Comparison of ENCODE assay signal across 1 cellular context in genomic region chr9:128688501-128689292, GRCh38.
A peak's percentile ranks its signal among the peaks of the same experiment; 100 is the strongest.
TF ChIP-seq lines count a peak whose summit lies in the region.

Gene SET, plus strand, starts transcription at chr9:128689222. Its CDS starts 361 bp downstream, at chr9:128689583.

TF ChIP-seq in K562, 482 proteins besides CTCF, POLR2A, EP300 and RAD21 (continued from another document and continues in another):
- 0 out of 2 replicates have a peak, but pooled peaks have one; percentile 17 for TF ChIP-seq LCOR (CRISPR knock-in tag; IDR thresholded peaks at IDR 0.05)
- peak; percentile 25; the same call in 1 of the 2 replicates for TF ChIP-seq ZNF280B (CRISPR knock-in tag; IDR thresholded peaks at IDR 0.05)
- no peak for TF ChIP-seq BACH1 (tag; IDR thresholded peaks at IDR 0.05)
- TF ChIP-seq NFIC (IDR thresholded peaks at IDR 0.05): no peak
- no peak for TF ChIP-seq POLR2H (tag; IDR thresholded peaks at IDR 0.05; ENCODE audit: low read depth)
- TF ChIP-seq KAT2B (IDR thresholded peaks at IDR 0.05; ENCODE audit: low read depth, low read length): no peak
- TF ChIP-seq TCFL5 (CRISPR knock-in tag; conservative IDR thresholded peaks at IDR 0.05): peak; percentile 57; the same call in 1 of the 2 replicates
- TF ChIP-seq DMBX1 (CRISPR knock-in tag; IDR thresholded peaks at IDR 0.05; ENCODE audit: borderline replicate concordance): peak; percentile 93; the same call in 1 of the 2 replicates
- no peak for TF ChIP-seq ZNF655 (CRISPR knock-in tag; IDR thresholded peaks at IDR 0.05)
- TF ChIP-seq ZNF354B (CRISPR knock-in tag; IDR thresholded peaks at IDR 0.05): peak; percentile 40; the same call in 1 of the 2 replicates
- no peak; the same call in 1 of the 2 replicates for TF ChIP-seq KLF6 (CRISPR knock-in tag; IDR thresholded peaks at IDR 0.05; ENCODE audit: borderline replicate concordance)
- TF ChIP-seq XRCC5 (IDR thresholded peaks at IDR 0.05; ENCODE audit: low read depth, low read length): no peak
- peak; percentile 72; the same call in 1 of the 2 replicates for TF ChIP-seq SMAD3 (CRISPR knock-in tag; conservative IDR thresholded peaks at IDR 0.05)
- TF ChIP-seq ZNF507 (tag; conservative IDR thresholded peaks at IDR 0.05): no peak
- no peak for TF ChIP-seq PHB2 (IDR thresholded peaks at IDR 0.05; ENCODE audit: low read depth)
- TF ChIP-seq TARDBP (IDR thresholded peaks at IDR 0.05): peak; percentile 72; the same call in 1 of the 2 replicates
- TF ChIP-seq, protein P1, sequence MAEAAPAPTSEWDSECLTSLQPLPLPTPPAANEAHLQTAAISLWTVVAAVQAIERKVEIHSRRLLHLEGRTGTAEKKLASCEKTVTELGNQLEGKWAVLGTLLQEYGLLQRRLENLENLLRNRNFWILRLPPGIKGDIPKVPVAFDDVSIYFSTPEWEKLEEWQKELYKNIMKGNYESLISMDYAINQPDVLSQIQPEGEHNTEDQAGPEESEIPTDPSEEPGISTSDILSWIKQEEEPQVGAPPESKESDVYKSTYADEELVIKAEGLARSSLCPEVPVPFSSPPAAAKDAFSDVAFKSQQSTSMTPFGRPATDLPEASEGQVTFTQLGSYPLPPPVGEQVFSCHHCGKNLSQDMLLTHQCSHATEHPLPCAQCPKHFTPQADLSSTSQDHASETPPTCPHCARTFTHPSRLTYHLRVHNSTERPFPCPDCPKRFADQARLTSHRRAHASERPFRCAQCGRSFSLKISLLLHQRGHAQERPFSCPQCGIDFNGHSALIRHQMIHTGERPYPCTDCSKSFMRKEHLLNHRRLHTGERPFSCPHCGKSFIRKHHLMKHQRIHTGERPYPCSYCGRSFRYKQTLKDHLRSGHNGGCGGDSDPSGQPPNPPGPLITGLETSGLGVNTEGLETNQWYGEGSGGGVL (CRISPR knock-in tag; IDR thresholded peaks at IDR 0.05): no peak
- TF ChIP-seq GABPB2 (CRISPR knock-in tag; conservative IDR thresholded peaks at IDR 0.05): no peak
- no peak for TF ChIP-seq ZNF184 (CRISPR knock-in tag; IDR thresholded peaks at IDR 0.05)
- TF ChIP-seq KLF10 (CRISPR knock-in tag; IDR thresholded peaks at IDR 0.05): no peak
- peak in 1 of 2 experiments; percentile 82; a peak in 1 of 3 replicates for TF ChIP-seq CBX3 (IDR thresholded peaks at IDR 0.05; ENCODE audit: borderline replicate concordance in 1 of 2, low read length in 2 of 2)
- no peak for TF ChIP-seq ZNF146 (CRISPR knock-in tag; IDR thresholded peaks at IDR 0.05; ENCODE audit: unreplicated experiment)
- no peak for TF ChIP-seq ZC3H8 (IDR thresholded peaks at IDR 0.05)
- TF ChIP-seq, protein P2, sequence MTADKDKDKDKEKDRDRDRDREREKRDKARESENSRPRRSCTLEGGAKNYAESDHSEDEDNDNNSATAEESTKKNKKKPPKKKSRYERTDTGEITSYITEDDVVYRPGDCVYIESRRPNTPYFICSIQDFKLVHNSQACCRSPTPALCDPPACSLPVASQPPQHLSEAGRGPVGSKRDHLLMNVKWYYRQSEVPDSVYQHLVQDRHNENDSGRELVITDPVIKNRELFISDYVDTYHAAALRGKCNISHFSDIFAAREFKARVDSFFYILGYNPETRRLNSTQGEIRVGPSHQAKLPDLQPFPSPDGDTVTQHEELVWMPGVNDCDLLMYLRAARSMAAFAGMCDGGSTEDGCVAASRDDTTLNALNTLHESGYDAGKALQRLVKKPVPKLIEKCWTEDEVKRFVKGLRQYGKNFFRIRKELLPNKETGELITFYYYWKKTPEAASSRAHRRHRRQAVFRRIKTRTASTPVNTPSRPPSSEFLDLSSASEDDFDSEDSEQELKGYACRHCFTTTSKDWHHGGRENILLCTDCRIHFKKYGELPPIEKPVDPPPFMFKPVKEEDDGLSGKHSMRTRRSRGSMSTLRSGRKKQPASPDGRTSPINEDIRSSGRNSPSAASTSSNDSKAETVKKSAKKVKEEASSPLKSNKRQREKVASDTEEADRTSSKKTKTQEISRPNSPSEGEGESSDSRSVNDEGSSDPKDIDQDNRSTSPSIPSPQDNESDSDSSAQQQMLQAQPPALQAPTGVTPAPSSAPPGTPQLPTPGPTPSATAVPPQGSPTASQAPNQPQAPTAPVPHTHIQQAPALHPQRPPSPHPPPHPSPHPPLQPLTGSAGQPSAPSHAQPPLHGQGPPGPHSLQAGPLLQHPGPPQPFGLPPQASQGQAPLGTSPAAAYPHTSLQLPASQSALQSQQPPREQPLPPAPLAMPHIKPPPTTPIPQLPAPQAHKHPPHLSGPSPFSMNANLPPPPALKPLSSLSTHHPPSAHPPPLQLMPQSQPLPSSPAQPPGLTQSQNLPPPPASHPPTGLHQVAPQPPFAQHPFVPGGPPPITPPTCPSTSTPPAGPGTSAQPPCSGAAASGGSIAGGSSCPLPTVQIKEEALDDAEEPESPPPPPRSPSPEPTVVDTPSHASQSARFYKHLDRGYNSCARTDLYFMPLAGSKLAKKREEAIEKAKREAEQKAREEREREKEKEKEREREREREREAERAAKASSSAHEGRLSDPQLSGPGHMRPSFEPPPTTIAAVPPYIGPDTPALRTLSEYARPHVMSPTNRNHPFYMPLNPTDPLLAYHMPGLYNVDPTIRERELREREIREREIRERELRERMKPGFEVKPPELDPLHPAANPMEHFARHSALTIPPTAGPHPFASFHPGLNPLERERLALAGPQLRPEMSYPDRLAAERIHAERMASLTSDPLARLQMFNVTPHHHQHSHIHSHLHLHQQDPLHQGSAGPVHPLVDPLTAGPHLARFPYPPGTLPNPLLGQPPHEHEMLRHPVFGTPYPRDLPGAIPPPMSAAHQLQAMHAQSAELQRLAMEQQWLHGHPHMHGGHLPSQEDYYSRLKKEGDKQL (CRISPR knock-in tag; IDR thresholded peaks at IDR 0.05; ENCODE audit: borderline replicate concordance): no peak
- TF ChIP-seq SMAD2 (IDR thresholded peaks at IDR 0.05; ENCODE audit: low read depth, low read length): no peak
- TF ChIP-seq NR1H2 (CRISPR knock-in tag; IDR thresholded peaks at IDR 0.05): peak; percentile 94; the same call in 1 of the 2 replicates
- peak; percentile 91 for TF ChIP-seq HDAC8 (tag; IDR thresholded peaks at IDR 0.05)
- peak; percentile 90 for TF ChIP-seq ZNF316 (IDR thresholded peaks at IDR 0.05)
- peak; percentile 96 for TF ChIP-seq KDM2B (CRISPR knock-in tag; IDR thresholded peaks at IDR 0.05)
- no peak for TF ChIP-seq GATAD2B (IDR thresholded peaks at IDR 0.05; ENCODE audit: borderline replicate concordance)
- TF ChIP-seq YY1 (IDR thresholded peaks at IDR 0.05; ENCODE audit: borderline replicate concordance in 1 of 3, control insufficient read depth in 1 of 3, extremely low read depth in 1 of 3, insufficient read depth in 3 of 3, insufficient read length in 1 of 3, insufficient replicate concordance in 2 of 3, low read depth in 1 of 3, low read length in 2 of 3): peak; percentile 30 to 87 (median 82)
- no peak for TF ChIP-seq ZZZ3 (IDR thresholded peaks at IDR 0.05)
- peak; percentile 74 for TF ChIP-seq BRD9 (IDR thresholded peaks at IDR 0.05; ENCODE audit: low read depth, partially characterized antibody)
- no peak for TF ChIP-seq XRCC4 (IDR thresholded peaks at IDR 0.05; ENCODE audit: extremely low read depth, insufficient read depth, insufficient read length)
- peak; percentile 96 for TF ChIP-seq MBD1 (CRISPR knock-in tag; IDR thresholded peaks at IDR 0.05)
- no peak for TF ChIP-seq EZH2 (IDR thresholded peaks at IDR 0.05; ENCODE audit: borderline replicate concordance, low read depth, low read length)
- TF ChIP-seq ZSCAN32 (CRISPR knock-in tag; IDR thresholded peaks at IDR 0.05): peak; percentile 50; the same call in 1 of the 2 replicates
- TF ChIP-seq, protein P3, sequence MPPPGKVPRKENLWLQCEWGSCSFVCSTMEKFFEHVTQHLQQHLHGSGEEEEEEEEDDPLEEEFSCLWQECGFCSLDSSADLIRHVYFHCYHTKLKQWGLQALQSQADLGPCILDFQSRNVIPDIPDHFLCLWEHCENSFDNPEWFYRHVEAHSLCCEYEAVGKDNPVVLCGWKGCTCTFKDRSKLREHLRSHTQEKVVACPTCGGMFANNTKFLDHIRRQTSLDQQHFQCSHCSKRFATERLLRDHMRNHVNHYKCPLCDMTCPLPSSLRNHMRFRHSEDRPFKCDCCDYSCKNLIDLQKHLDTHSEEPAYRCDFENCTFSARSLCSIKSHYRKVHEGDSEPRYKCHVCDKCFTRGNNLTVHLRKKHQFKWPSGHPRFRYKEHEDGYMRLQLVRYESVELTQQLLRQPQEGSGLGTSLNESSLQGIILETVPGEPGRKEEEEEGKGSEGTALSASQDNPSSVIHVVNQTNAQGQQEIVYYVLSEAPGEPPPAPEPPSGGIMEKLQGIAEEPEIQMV (tag; conservative IDR thresholded peaks at IDR 0.05; ENCODE audit: low read depth): 0 out of 2 replicates have a peak, but pooled peaks have one; percentile 56
- no peak for TF ChIP-seq TAF9B (IDR thresholded peaks at IDR 0.05; ENCODE audit: partially characterized antibody)
- no peak; the same call in 1 of the 2 replicates for TF ChIP-seq HDGF (IDR thresholded peaks at IDR 0.05)
- peak; percentile 78 for TF ChIP-seq BHLHE40 (IDR thresholded peaks at IDR 0.05; ENCODE audit: low read length)
- no peak for TF ChIP-seq RBM17 (IDR thresholded peaks at IDR 0.05; ENCODE audit: borderline replicate concordance, low read depth, low read length)
- TF ChIP-seq RHOXF2B (CRISPR knock-in tag; conservative IDR thresholded peaks at IDR 0.05): no peak
- TF ChIP-seq SLC30A9 (CRISPR knock-in tag; IDR thresholded peaks at IDR 0.05): no peak
- TF ChIP-seq ELK3 (CRISPR knock-in tag; IDR thresholded peaks at IDR 0.05): peak; percentile 64; the same call in 1 of the 2 replicates
- no peak for TF ChIP-seq BRCA1 (IDR thresholded peaks at IDR 0.05)
- no peak for TF ChIP-seq BRCA1 (CRISPR knock-in tag; IDR thresholded peaks at IDR 0.05)
- TF ChIP-seq POLR2B (IDR thresholded peaks at IDR 0.05; ENCODE audit: low read depth, partially characterized antibody): peak; percentile 51
- TF ChIP-seq ZKSCAN1 (IDR thresholded peaks at IDR 0.05; ENCODE audit: low read depth, low read length): no peak
- TF ChIP-seq SP1 (CRISPR knock-in tag; IDR thresholded peaks at IDR 0.05): peak; percentile 59
- TF ChIP-seq ETV1 (tag; conservative IDR thresholded peaks at IDR 0.05; ENCODE audit: low read depth): no peak
- no peak for TF ChIP-seq SNRNP70 (optimal IDR thresholded peaks at IDR 0.05; ENCODE audit: low read depth, low read length)
- TF ChIP-seq ESRRB (CRISPR knock-in tag; IDR thresholded peaks at IDR 0.05; ENCODE audit: borderline replicate concordance): no peak
